10 cellular contexts compared by ENCODE assay signal in the genomic region with DNA sequence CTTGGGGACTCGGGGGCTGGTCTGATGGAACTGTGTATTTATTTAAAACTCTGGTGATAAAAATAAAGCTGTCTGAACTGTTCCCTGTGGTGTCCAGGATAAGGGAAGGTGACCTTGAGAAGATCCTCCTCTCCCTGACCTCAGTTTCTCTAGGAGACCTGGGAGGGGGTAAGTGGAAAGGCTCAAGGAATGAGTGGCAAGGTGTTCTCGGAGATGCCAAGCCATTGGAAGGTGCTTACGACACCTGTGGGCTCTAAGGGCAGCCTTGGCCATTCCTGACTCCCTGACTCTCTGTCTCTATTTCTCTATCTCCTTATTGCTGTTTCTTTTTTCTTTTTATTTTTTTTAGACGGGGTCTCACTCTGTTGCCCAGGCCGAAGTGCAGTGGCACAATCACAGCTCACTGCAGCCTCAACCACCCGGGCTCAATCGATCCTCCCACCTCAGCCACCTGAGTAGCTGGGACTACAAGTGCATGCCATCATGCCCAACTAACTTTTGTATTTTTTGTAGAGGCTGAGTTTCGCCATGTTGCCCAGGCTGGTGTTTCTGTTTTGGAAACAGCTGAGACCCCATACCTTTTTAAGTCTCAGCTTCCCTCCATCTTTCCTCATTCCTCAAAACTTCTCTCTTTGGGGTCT. TPM values are rescaled to one million over a fixed set of nuclear protein-coding genes. Genes with fewer than 3 reads are reported as not detected.
DNase-seq lines count a peak whose midpoint lies in the region; ATAC-seq and TF ChIP-seq lines count a peak whose summit lies in the region.
"Had no signal": no experiment of that assay in that cellular context is flagged by ENCODE, and none has a peak within 500 bp of the region (broad histone marks: within the 10 kb centered on the region; RNA-seq: fewer than 3 reads in every experiment).

No MANE protein-coding gene starts in this region.

- TF ChIP-seq CTCF in VCaP (conservative IDR thresholded peaks at IDR 0.05) = no peak
- no peak for TF ChIP-seq CTCF in fibroblast of villous mesenchyme (IDR thresholded peaks at IDR 0.05; ENCODE audit: insufficient read depth, low read depth, low read length)
- no peak for TF ChIP-seq CTCF in spleen (IDR thresholded peaks at IDR 0.05 in 8 of 11, conservative IDR thresholded peaks at IDR 0.05 in 3 of 11)

- no peak for TF ChIP-seq POLR2A in spleen (IDR thresholded peaks at IDR 0.05)

- H3K4me3 Mint-ChIP-seq in activated naive CD4-positive, alpha-beta T cell treated with anti-CD3 and anti-CD28 coated beads, Interleukin-2, amount 50 U/mL, for 24 hours = peak overlapping the region; percentile 42
- H3K4me3 Mint-ChIP-seq: neural crest cell had no signal

- peaks cover 20% of the 10 kb centered on the region for H3K27me3 Mint-ChIP-seq in activated naive CD4-positive, alpha-beta T cell treated with anti-CD3 and anti-CD28 coated beads, Interleukin-2, amount 50 U/mL, for 24 hours

- H3K27ac ChIP-seq in VCaP = peak overlapping the region; percentile 51
- peak overlapping the region in 6 of 8 donors; percentile 58 to 83 (median 77) for H3K27ac ChIP-seq in spleen
- H3K27ac ChIP-seq: cardiac muscle cell had no signal

- no peaks in the 10 kb centered on the region for H3K9me3 Mint-ChIP-seq in activated naive CD4-positive, alpha-beta T cell treated with anti-CD3 and anti-CD28 coated beads, Interleukin-2, amount 50 U/mL, for 24 hours
- H3K9me3 Mint-ChIP-seq in activated naive CD4-positive, alpha-beta T cell treated with anti-CD3 and anti-CD28 coated beads, Interleukin-2, amount 50 U/mL, for 72 hours = no peaks in the 10 kb centered on the region
- H3K9me3 Mint-ChIP-seq: neural crest cell had no signal

- DNase-seq in activated naive CD4-positive, alpha-beta T cell treated with anti-CD3 and anti-CD28 coated beads, Interleukin-2, amount 50 U/mL, for 72 hours (ENCODE audit: low spot score in 2 of 2) = no peak
- DNase-seq in fibroblast of villous mesenchyme (ENCODE audit: low read depth) (no peak), spleen (no peak), NCI-H345 (lab: John Stamatoyannopoulos, UW) (no peak)

- peaks cover 34 to 94% (median 58%) of the 10 kb centered on the region in 6 donors for H3K4me1 ChIP-seq in spleen

- no peak for ATAC-seq in activated naive CD4-positive, alpha-beta T cell treated with anti-CD3 and anti-CD28 coated beads, Interleukin-2, amount 50 U/mL, for 72 hours
- ATAC-seq in GM18907 (IDR thresholded peaks at IDR 0.05; ENCODE audit: unreplicated experiment) (no peak), HG03196 (IDR thresholded peaks at IDR 0.05; ENCODE audit: unreplicated experiment) (no peak)

- H3K27me3 ChIP-seq in spleen (replicated peaks in 1 of 7) = peaks cover 0 to 29% (median 0%) of the 10 kb centered on the region in 7 donors

- intact Hi-C loops in spleen (cut with DNase I; ENCODE audit: low total_unique reads) = no loop called here

- H3K9me3 ChIP-seq in spleen = peaks cover 0 to 5% (median 0%) of the 10 kb centered on the region in 8 donors

- peaks cover 9% of the 10 kb centered on the region for H3K4me1 Mint-ChIP-seq in activated naive CD4-positive, alpha-beta T cell treated with anti-CD3 and anti-CD28 coated beads, Interleukin-2, amount 50 U/mL, for 24 hours

- H3K36me3 Mint-ChIP-seq in activated naive CD4-positive, alpha-beta T cell treated with anti-CD3 and anti-CD28 coated beads, Interleukin-2, amount 50 U/mL, for 24 hours = no peaks in the 10 kb centered on the region
- H3K36me3 Mint-ChIP-seq in activated naive CD4-positive, alpha-beta T cell treated with anti-CD3 and anti-CD28 coated beads, Interleukin-2, amount 50 U/mL, for 72 hours = no peaks in the 10 kb centered on the region

- H3K36me3 ChIP-seq in spleen = peaks cover 0 to 35% (median 6%) of the 10 kb centered on the region in 6 donors
- H3K36me3 ChIP-seq: cardiac muscle cell had no signal

- H3K4me3 ChIP-seq in fibroblast of villous mesenchyme (ENCODE audit: low read depth, low read length) (peak overlapping the region; percentile 92), spleen (peak overlapping the region in 2 of 8 donors; percentile 44 to 67)
- H3K4me3 ChIP-seq: cardiac muscle cell had no signal

- H3K27ac Mint-ChIP-seq in activated naive CD4-positive, alpha-beta T cell treated with anti-CD3 and anti-CD28 coated beads, Interleukin-2, amount 50 U/mL, for 24 hours = no peak overlapping the region
- H3K27ac Mint-ChIP-seq in activated naive CD4-positive, alpha-beta T cell treated with anti-CD3 and anti-CD28 coated beads, Interleukin-2, amount 50 U/mL, for 72 hours = no peak overlapping the region

- 85 to 93% (median 88%) methylated on average over 8 of the region's 8 CpGs for WGBS in spleen, 5 donors

RNA-seq across cellular contexts. Expression of gene GDF15, which starts 3.3 kb away (rescaled TPM):
- total RNA-seq in activated naive CD4-positive, alpha-beta T cell treated with anti-CD3 and anti-CD28 coated beads, Interleukin-2, amount 50 U/mL, for 72 hours = 1 to 10 TPM in 1 of 2 donors, under 1 TPM in 1; 0.29 to 1.4 TPM
- total RNA-seq in fibroblast of villous mesenchyme (28.9 and 49.9 TPM in 2 replicates), spleen (10 to 100 TPM in 2 of 7 donors, 1 to 10 TPM in 5; 1.9 to 34.3 (median 4.3) TPM)
- 10 to 100 TPM in 1 of 3 donors, under 1 TPM in 2; 0.77 to 15.9 (median 0.96) TPM for polyA plus RNA-seq in spleen

RNA-seq across cellular contexts. Expression of gene LRRC25, which starts 8.2 kb away (rescaled TPM):
- not detected for total RNA-seq in activated naive CD4-positive, alpha-beta T cell treated with anti-CD3 and anti-CD28 coated beads, Interleukin-2, amount 50 U/mL, for 72 hours
- under 0.01 TPM in 1 of 2 replicates, not detected in the other for total RNA-seq in fibroblast of villous mesenchyme
- 100 to 1,000 TPM in 3 of 7 donors, 10 to 100 TPM in 4; 82.2 to 164 (median 90.5) TPM for total RNA-seq in spleen
- 10 to 100 TPM; 14.6 to 32.2 (median 16.0) TPM for polyA plus RNA-seq in spleen
- total RNA-seq: cardiac muscle cell, neural crest cell had no signal
- polyA plus RNA-seq: cardiac muscle cell had no signal

RNA-seq across cellular contexts. Expression of gene SSBP4, which starts 30.0 kb away (rescaled TPM):
- 100 to 1,000 TPM in 1 of 2 donors, 10 to 100 TPM in 1; 31.7 to 102 TPM for total RNA-seq in activated naive CD4-positive, alpha-beta T cell treated with anti-CD3 and anti-CD28 coated beads, Interleukin-2, amount 50 U/mL, for 72 hours
- 56.1 and 73.4 TPM in 2 replicates for total RNA-seq in fibroblast of villous mesenchyme
- 100 to 1,000 TPM in 1 of 7 donors, 10 to 100 TPM in 6; 56.3 to 103 (median 82.4) TPM for total RNA-seq in spleen
- 100 to 1,000 TPM in 1 of 3 donors, 10 to 100 TPM in 2; 80.6 to 143 (median 94.9) TPM for polyA plus RNA-seq in spleen

RNA-seq across cellular contexts. Expression of gene ISYNA1, which starts 48.7 kb away (rescaled TPM):
- 10 to 100 TPM; 19.7 to 30.8 TPM for total RNA-seq in activated naive CD4-positive, alpha-beta T cell treated with anti-CD3 and anti-CD28 coated beads, Interleukin-2, amount 50 U/mL, for 72 hours
- total RNA-seq in fibroblast of villous mesenchyme (25.4 and 48.4 TPM in 2 replicates), spleen (10 to 100 TPM; 37.5 to 82.3 (median 44.4) TPM)
- polyA plus RNA-seq in spleen = 10 to 100 TPM; 31.7 to 58.2 (median 49.0) TPM

RNA-seq across cellular contexts. Expression of gene PGPEP1, which starts 48.8 kb away (rescaled TPM):
- 10 to 100 TPM; 38.3 to 47.2 TPM for total RNA-seq in activated naive CD4-positive, alpha-beta T cell treated with anti-CD3 and anti-CD28 coated beads, Interleukin-2, amount 50 U/mL, for 72 hours
- total RNA-seq in fibroblast of villous mesenchyme (24.8 and 29.8 TPM in 2 replicates), spleen (10 to 100 TPM; 20.2 to 65.6 (median 45.1) TPM)
- 10 to 100 TPM in 1 of 3 donors, 1 to 10 TPM in 2; 9.3 to 17.3 (median 9.6) TPM for polyA plus RNA-seq in spleen

Comparison
In these comparisons a context has a peak if more than half of its experiments do, and no peak if none do; other contexts are left out.
1. RNA of gene LRRC25, which starts 8.2 kb away (total RNA-seq): 82.2 to 164 TPM in spleen; not detected in activated naive CD4-positive, alpha-beta T cell treated with anti-CD3 and anti-CD28 coated beads, Interleukin-2, amount 50 U/mL, for 72 hours and under 0.01 TPM in fibroblast of villous mesenchyme; every median in the first group is over 10 times any median in the second.